Comparison of ENCODE assay signal across 7 cellular contexts in genomic region chr7:100895956-100896742, GRCh38. TPM values are rescaled to one million over a fixed set of nuclear protein-coding genes. Genes with fewer than 3 reads are reported as not detected.
DNase-seq lines count a peak whose midpoint lies in the region; ATAC-seq and TF ChIP-seq lines count a peak whose summit lies in the region.
"Had no signal": no experiment of that assay in that cellular context is flagged by ENCODE, and none has a peak within 500 bp of the region (broad histone marks: within the 10 kb centered on the region; RNA-seq: fewer than 3 reads in every experiment).

No MANE protein-coding gene starts in this region.

- no peak overlapping the region for H2AFZ ChIP-seq in PC-3 (ENCODE audit: low read length)

- H3K4me1 Mint-ChIP-seq in Calu3 (ENCODE audit: low read depth, unreplicated experiment) = peaks cover 17% of the 10 kb centered on the region

- H3K9me2 ChIP-seq in PC-3 (replicated peaks; ENCODE audit: low read length) = no peaks in the 10 kb centered on the region

- peaks cover 15% of the 10 kb centered on the region for H3K36me3 Mint-ChIP-seq in Calu3 (ENCODE audit: insufficient read depth, unreplicated experiment)

- no peaks in the 10 kb centered on the region for H3F3A ChIP-seq in PC-3 (ENCODE audit: low read length, unreplicated experiment)

- peak overlapping the region; percentile 65 for H3K4me2 ChIP-seq in PC-3 (ENCODE audit: low read length)

- DNase-seq in Calu3 (peak; percentile 37), PC-3 (no peak), left cardiac atrium (peak; percentile 53), stomach (peak; percentile 54)

- H3K27me3 ChIP-seq in PC-3 (ENCODE audit: low read length) = peaks cover 17% of the 10 kb centered on the region
- H3K27me3 ChIP-seq in stomach = peaks cover 19 to 86% (median 34%) of the 10 kb centered on the region in 3 donors

- H3K9ac ChIP-seq in PC-3 (ENCODE audit: low read length) = no peak overlapping the region

- no peaks in the 10 kb centered on the region for H3K79me2 ChIP-seq in PC-3 (ENCODE audit: low read length)

- TF ChIP-seq POLR2A in stomach (IDR thresholded peaks at IDR 0.05) = no peak

- peaks cover 11% of the 10 kb centered on the region for H3K4me1 ChIP-seq in PC-3 (ENCODE audit: insufficient read depth, low read length)
- peaks cover 31 to 40% (median 38%) of the 10 kb centered on the region in 4 donors for H3K4me1 ChIP-seq in stomach

- no peaks in the 10 kb centered on the region for H4K20me1 ChIP-seq in PC-3 (ENCODE audit: low read length)

- TF ChIP-seq CTCF in Calu3 (IDR thresholded peaks at IDR 0.05; ENCODE audit: unreplicated experiment) = no peak
- TF ChIP-seq CTCF in PC-3 (conservative IDR thresholded peaks at IDR 0.05; ENCODE audit: low read depth, low read length) = no peak
- TF ChIP-seq CTCF in stomach (IDR thresholded peaks at IDR 0.05) = no peak

- BruUV-seq in Calu3 (replicated peaks; lab: Mats Ljungman, UMichigan) (no TSS peak), PC-3 (replicated peaks; lab: Mats Ljungman, UMichigan) (TSS peak; percentile 83)

- H3K36me3 ChIP-seq in PC-3 (ENCODE audit: low read depth, low read length) = no peaks in the 10 kb centered on the region
- H3K36me3 ChIP-seq in stomach = no peaks in the 10 kb centered on the region

- H3K9me3 Mint-ChIP-seq in Calu3 (ENCODE audit: low read depth, unreplicated experiment) = no peaks in the 10 kb centered on the region

- POLR2A ChIA-PET in PC-3 (lab: Charles Lee; ENCODE audit: unreplicated experiment) = interaction anchor here (0.7 kb wide), 1 partner anchor 73 kb away, joined by 3 read pairs; the partner anchor contains the start of gene MUC12

- intact Hi-C loops in Calu3 (cut with micrococcal nuclease; ENCODE audit: unreplicated experiment) = loop anchor here (10.0 kb wide), 1 partner anchor 69 kb away; the partner anchor contains the start of gene MUC12
- intact Hi-C loops in PC-3 (cut with micrococcal nuclease) = loop anchor here (5.0 to 10.0 kb wide), 2 partner anchors 71 to 239 kb away; partner anchors contain the start of gene MUC12
- intact Hi-C loops in left cardiac atrium (cut with DNase I) = loop anchor here (2.0 to 10.0 kb wide), 3 partner anchors 161 to 279 kb away; no protein-coding TSS in a partner anchor
- intact Hi-C loops in stomach (cut with DNase I; ENCODE audit: low total_unique reads) = loop anchor here (5.0 kb wide), 1 partner anchor 161 kb away; no protein-coding TSS in a partner anchor

- WGBS in stomach, 5 donors = 3 to 5% (median 4%) methylated on average over 36 to 55 of the region's 55 CpGs

- no peak for TF ChIP-seq EP300 in stomach (IDR thresholded peaks at IDR 0.05)

- peak overlapping the region; percentile 71 for H3K4me3 Mint-ChIP-seq in Calu3 (ENCODE audit: low read depth, unreplicated experiment)

- CTCF ChIA-PET in Calu3 (lab: Charles Lee) (no interaction called here), PC-3 (lab: Charles Lee) (interaction anchor here (0.6 kb wide), 1 partner anchor 69 kb away, joined by 4 read pairs; no protein-coding TSS in a partner anchor)

- H3K27ac Mint-ChIP-seq in Calu3 (ENCODE audit: unreplicated experiment) = peak overlapping the region; percentile 68

- H3K9me3 ChIP-seq in PC-3 (ENCODE audit: low read length) (no peaks in the 10 kb centered on the region), stomach (no peaks in the 10 kb centered on the region)

- peak; percentile 8 for ATAC-seq in PC-3
- no peak for ATAC-seq in left cardiac atrium
- no peak for ATAC-seq in HG02852 (IDR thresholded peaks at IDR 0.05; ENCODE audit: unreplicated experiment)
- ATAC-seq in HG02610 (IDR thresholded peaks at IDR 0.05; ENCODE audit: unreplicated experiment) = no peak

- peaks cover 23% of the 10 kb centered on the region for H3K27me3 Mint-ChIP-seq in Calu3 (ENCODE audit: unreplicated experiment)

- H3K4me3 ChIP-seq in PC-3 (ENCODE audit: low read length) (peak overlapping the region; percentile 38), stomach (peak overlapping the region; percentile 41 to 56 (median 46))

- H3K27ac ChIP-seq in PC-3 (ENCODE audit: low read length) = no peak overlapping the region
- no peak overlapping the region for H3K27ac ChIP-seq in stomach
- H3K27ac ChIP-seq: foreskin keratinocyte had no signal

RNA-seq across cellular contexts. Expression of gene ACHE, which starts 0.5 kb away (rescaled TPM):
- total RNA-seq in Calu3 (2022) = 3.2 and 11.3 TPM in 2 replicates
- 0.40 and 1.3 TPM in 2 replicates for total RNA-seq in PC-3 (2014; rRNA removed)
- 10 to 100 TPM in 1 of 2 donors, 1 to 10 TPM in 1; 8.5 to 30.9 TPM for total RNA-seq in left cardiac atrium
- 1 to 10 TPM in 1 of 5 donors, under 1 TPM in 1, not detected in 3; 0.43 to 2.4 TPM for total RNA-seq in stomach
- polyA plus RNA-seq in stomach = 1 to 10 TPM in 1 of 3 donors, under 1 TPM in 2; 0.25 to 1.5 (median 0.31) TPM

RNA-seq across cellular contexts. Expression of gene UFSP1, which starts 6.6 kb away (rescaled TPM):
- total RNA-seq in Calu3 (2022) (3.3 and 4.2 TPM in 2 replicates), PC-3 (2014; rRNA removed) (10.5 and 14.6 TPM in 2 replicates), left cardiac atrium (1 to 10 TPM; 2.7 to 4.3 TPM), stomach (10 to 100 TPM in 1 of 5 donors, under 1 TPM in 1, not detected in 3; 0.73 to 22.6 TPM)
- 1 to 10 TPM; 2.0 to 4.3 (median 4.1) TPM for polyA plus RNA-seq in stomach

RNA-seq across cellular contexts. Expression of gene SRRT, which starts 21.2 kb away (rescaled TPM):
- total RNA-seq in Calu3 (2022) = 151 and 157 TPM in 2 replicates
- 177 and 268 TPM in 2 replicates for total RNA-seq in PC-3 (2014; rRNA removed)
- 10 to 100 TPM; 65.1 to 87.0 TPM for total RNA-seq in left cardiac atrium
- 100 to 1,000 TPM in 2 of 5 donors, 10 to 100 TPM in 3; 45.2 to 184 (median 86.2) TPM for total RNA-seq in stomach
- 10 to 100 TPM; 63.7 to 97.1 (median 68.9) TPM for polyA plus RNA-seq in stomach

RNA-seq across cellular contexts. Expression of gene TRIP6, which starts 29.0 kb away (rescaled TPM):
- 50.0 and 63.5 TPM in 2 replicates for total RNA-seq in Calu3 (2022)
- 11.3 and 14.6 TPM in 2 replicates for total RNA-seq in PC-3 (2014; rRNA removed)
- total RNA-seq in left cardiac atrium = 10 to 100 TPM; 36.5 to 48.0 TPM
- total RNA-seq in stomach = 10 to 100 TPM in 3 of 5 donors, 1 to 10 TPM in 2; 4.7 to 44.3 (median 14.7) TPM
- 10 to 100 TPM; 23.8 to 50.0 (median 26.2) TPM for polyA plus RNA-seq in stomach

RNA-seq across cellular contexts. Expression of gene SLC12A9, which starts 43.6 kb away (rescaled TPM):
- total RNA-seq in Calu3 (2022) (29.9 and 36.6 TPM in 2 replicates), PC-3 (2014; rRNA removed) (25.9 and 31.2 TPM in 2 replicates), left cardiac atrium (10 to 100 TPM; 13.4 to 14.7 TPM), stomach (10 to 100 TPM in 3 of 5 donors, 1 to 10 TPM in 2; 2.9 to 44.6 (median 25.9) TPM)
- 10 to 100 TPM in 1 of 3 donors, 1 to 10 TPM in 2; 4.9 to 21.7 (median 9.0) TPM for polyA plus RNA-seq in stomach
